8 cellular contexts compared by ENCODE assay signal in the genomic region with DNA sequence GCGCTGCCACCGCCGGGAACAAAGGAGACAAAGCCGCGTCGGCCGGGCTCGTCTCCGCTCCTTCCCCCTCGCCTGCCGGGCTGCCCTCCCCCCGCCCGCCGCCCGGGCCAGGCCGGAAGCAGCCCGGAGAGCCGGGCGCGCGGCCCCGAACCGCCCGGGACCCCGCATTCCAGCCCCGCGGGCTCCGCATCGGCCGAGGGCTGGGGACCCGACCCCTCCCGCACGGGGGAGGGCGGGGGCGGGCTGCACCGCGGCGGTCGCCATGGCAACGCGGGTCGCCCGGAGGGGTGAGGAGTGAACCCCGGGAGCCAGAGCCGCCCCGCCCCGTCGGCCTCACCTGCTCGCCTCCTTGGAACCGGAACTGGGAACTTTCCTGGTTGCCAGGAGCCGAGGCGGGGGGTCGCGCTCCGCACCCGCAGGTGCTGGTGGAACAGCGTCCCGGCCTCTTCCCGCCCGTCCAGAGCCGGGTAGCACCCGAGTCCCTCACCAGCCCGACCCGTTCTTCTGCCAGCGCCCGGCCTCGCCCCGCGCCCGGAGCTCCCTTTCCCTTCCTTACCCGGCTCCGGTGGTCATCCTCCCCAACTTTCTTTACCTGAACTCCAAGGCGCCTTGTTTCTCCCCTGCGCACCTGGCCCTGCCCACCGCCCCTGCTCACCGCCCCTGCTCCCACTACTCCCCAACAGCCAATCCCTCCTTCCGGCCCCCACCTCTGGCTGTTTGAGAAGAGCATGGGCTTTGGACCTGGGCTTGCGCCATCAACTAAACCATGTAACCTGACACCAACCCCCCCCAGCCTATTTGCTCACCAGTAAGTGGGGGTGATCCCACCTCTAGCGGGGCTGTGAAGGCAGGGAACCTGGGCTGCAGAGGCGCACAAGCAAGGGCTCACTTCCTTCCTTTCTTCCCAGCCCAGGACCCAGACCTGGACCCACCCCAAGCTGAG. TPM values are rescaled to one million over a fixed set of nuclear protein-coding genes. Genes with fewer than 3 reads are reported as not detected.
A peak's percentile ranks its signal among the peaks of the same experiment; 100 is the strongest.
DNase-seq lines count a peak whose midpoint lies in the region; ATAC-seq and TF ChIP-seq lines count a peak whose summit lies in the region.

A gene with protein sequence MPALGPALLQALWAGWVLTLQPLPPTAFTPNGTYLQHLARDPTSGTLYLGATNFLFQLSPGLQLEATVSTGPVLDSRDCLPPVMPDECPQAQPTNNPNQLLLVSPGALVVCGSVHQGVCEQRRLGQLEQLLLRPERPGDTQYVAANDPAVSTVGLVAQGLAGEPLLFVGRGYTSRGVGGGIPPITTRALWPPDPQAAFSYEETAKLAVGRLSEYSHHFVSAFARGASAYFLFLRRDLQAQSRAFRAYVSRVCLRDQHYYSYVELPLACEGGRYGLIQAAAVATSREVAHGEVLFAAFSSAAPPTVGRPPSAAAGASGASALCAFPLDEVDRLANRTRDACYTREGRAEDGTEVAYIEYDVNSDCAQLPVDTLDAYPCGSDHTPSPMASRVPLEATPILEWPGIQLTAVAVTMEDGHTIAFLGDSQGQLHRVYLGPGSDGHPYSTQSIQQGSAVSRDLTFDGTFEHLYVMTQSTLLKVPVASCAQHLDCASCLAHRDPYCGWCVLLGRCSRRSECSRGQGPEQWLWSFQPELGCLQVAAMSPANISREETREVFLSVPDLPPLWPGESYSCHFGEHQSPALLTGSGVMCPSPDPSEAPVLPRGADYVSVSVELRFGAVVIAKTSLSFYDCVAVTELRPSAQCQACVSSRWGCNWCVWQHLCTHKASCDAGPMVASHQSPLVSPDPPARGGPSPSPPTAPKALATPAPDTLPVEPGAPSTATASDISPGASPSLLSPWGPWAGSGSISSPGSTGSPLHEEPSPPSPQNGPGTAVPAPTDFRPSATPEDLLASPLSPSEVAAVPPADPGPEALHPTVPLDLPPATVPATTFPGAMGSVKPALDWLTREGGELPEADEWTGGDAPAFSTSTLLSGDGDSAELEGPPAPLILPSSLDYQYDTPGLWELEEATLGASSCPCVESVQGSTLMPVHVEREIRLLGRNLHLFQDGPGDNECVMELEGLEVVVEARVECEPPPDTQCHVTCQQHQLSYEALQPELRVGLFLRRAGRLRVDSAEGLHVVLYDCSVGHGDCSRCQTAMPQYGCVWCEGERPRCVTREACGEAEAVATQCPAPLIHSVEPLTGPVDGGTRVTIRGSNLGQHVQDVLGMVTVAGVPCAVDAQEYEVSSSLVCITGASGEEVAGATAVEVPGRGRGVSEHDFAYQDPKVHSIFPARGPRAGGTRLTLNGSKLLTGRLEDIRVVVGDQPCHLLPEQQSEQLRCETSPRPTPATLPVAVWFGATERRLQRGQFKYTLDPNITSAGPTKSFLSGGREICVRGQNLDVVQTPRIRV (N-terminal part only) (minus strand): TSS at position 671 of the 943 bp plus-strand sequence. CDS start 5,475 bp downstream, outside the sequence.

- intact Hi-C loops in adrenal gland (cut with DNase I): loop anchor here in 1 of 2 donors (5.0 to 10.0 kb wide), 2 partner anchors 157 to 235 kb away; no protein-coding TSS in a partner anchor
- intact Hi-C loops in heart left ventricle (cut with DNase I): no loop called here
- intact Hi-C loops in ovary (cut with DNase I): loop anchor here in 2 of 4 donors (5.0 to 10.0 kb wide), 3 partner anchors 155 to 235 kb away; no protein-coding TSS in a partner anchor

- DNase-seq in GM06990 (ENCODE audit: extremely low read depth, insufficient read length) (peak; percentile 67), KBM-7 (peak; percentile 82), SKM-1 (lab: John Stamatoyannopoulos, UW; ENCODE audit: unreplicated experiment) (peak; percentile 35), adrenal gland (peak; percentile 40 to 79 (median 54)), heart left ventricle (peak; percentile 41 to 73 (median 62)), ovary (peak; percentile 86 to 95 (median 87)), upper lobe of left lung (peak; percentile 93 to 95), SW 1271 (lab: John Stamatoyannopoulos, UW) (no peak)

- no peak for TF ChIP-seq CTCF in GM06990 (IDR thresholded peaks at IDR 0.05; ENCODE audit: insufficient read depth, low read length, poor library complexity, severe bottlenecking)
- peak in 1 of 6 experiments; percentile 27 for TF ChIP-seq CTCF in adrenal gland (IDR thresholded peaks at IDR 0.05)
- TF ChIP-seq CTCF in heart left ventricle (IDR thresholded peaks at IDR 0.05): no peak
- no peak for TF ChIP-seq CTCF in ovary (IDR thresholded peaks at IDR 0.05)
- TF ChIP-seq CTCF in upper lobe of left lung (IDR thresholded peaks at IDR 0.05): peak in 2 of 6 experiments; percentile 14 to 26

- H3K27me3 ChIP-seq in GM06990 (replicated peaks; ENCODE audit: control insufficient read depth, insufficient read depth, low read length) (no peaks in the 10 kb centered on the region), adrenal gland (no peaks in the 10 kb centered on the region), heart left ventricle (no peaks in the 10 kb centered on the region), ovary (no peaks in the 10 kb centered on the region), upper lobe of left lung (no peaks in the 10 kb centered on the region)

- 3 to 7% (median 5%) methylated on average over 19 to 80 of the region's 80 CpGs for WGBS in adrenal gland, 4 donors
- WGBS in heart left ventricle, 4 donors: 2 to 6% (median 3%) methylated on average over 51 to 80 of the region's 80 CpGs
- 0 to 2% (median 1%) methylated on average over 37 to 80 of the region's 80 CpGs for WGBS in ovary, 3 donors
- WGBS in upper lobe of left lung, 2 donors: 3 to 9% methylated on average over 19 to 27 of the region's 80 CpGs

- ATAC-seq in heart left ventricle: peak in 2 of 4 donors; percentile 22 to 47
- ATAC-seq in upper lobe of left lung (ENCODE audit: low FRiP score in 2 of 2): peak; percentile 69 to 71

- peaks cover 13% of the 10 kb centered on the region for H3K36me3 ChIP-seq in GM06990 (ENCODE audit: control insufficient read depth, insufficient read depth, low read length)
- peaks cover 0 to 20% of the 10 kb centered on the region in 2 donors for H3K36me3 ChIP-seq in adrenal gland (replicated peaks in 1 of 2)
- peaks cover 0 to 25% (median 16%) of the 10 kb centered on the region in 9 donors for H3K36me3 ChIP-seq in heart left ventricle
- H3K36me3 ChIP-seq in ovary: no peaks in the 10 kb centered on the region
- peaks cover 0 to 21% (median 11%) of the 10 kb centered on the region in 4 donors for H3K36me3 ChIP-seq in upper lobe of left lung

- H3K4me1 ChIP-seq in adrenal gland (replicated peaks in 1 of 2) (peaks cover 7 to 19% of the 10 kb centered on the region in 2 donors), heart left ventricle (peaks cover 4 to 62% (median 42%) of the 10 kb centered on the region in 12 donors), ovary (ENCODE audit: insufficient read depth) (peaks cover 51% of the 10 kb centered on the region), upper lobe of left lung (peaks cover 29 to 66% (median 48%) of the 10 kb centered on the region in 4 donors)

- peak within 1 kb of the TSS; percentile 60 for H3K4me3 ChIP-seq in GM06990 (replicated peaks; ENCODE audit: low read depth, low read length)
- H3K4me3 ChIP-seq in adrenal gland: peak within 1 kb of the TSS; percentile 28 to 93 (median 62)
- peak within 1 kb of the TSS; percentile 62 to 87 (median 80) for H3K4me3 ChIP-seq in heart left ventricle
- H3K4me3 ChIP-seq in ovary: peak within 1 kb of the TSS; percentile 74
- H3K4me3 ChIP-seq in upper lobe of left lung: peak within 1 kb of the TSS; percentile 77 to 93 (median 86)

- H3K27ac ChIP-seq in adrenal gland (peak within 1 kb of the TSS in 4 of 5 donors; percentile 53 to 79 (median 66)), heart left ventricle (peak within 1 kb of the TSS; percentile 51 to 94 (median 89)), ovary (peak within 1 kb of the TSS; percentile 93 to 96), upper lobe of left lung (peak within 1 kb of the TSS; percentile 91 to 95 (median 92))

- TF ChIP-seq EP300 in ovary (IDR thresholded peaks at IDR 0.05): no peak
- TF ChIP-seq EP300 in upper lobe of left lung (IDR thresholded peaks at IDR 0.05): no peak

- H3K9me3 ChIP-seq in adrenal gland (replicated peaks in 1 of 3) (no peaks in the 10 kb centered on the region), heart left ventricle (no peaks in the 10 kb centered on the region), ovary (no peaks in the 10 kb centered on the region), upper lobe of left lung (no peaks in the 10 kb centered on the region)

- no peak for TF ChIP-seq POLR2A in adrenal gland (IDR thresholded peaks at IDR 0.05)
- no peak for TF ChIP-seq POLR2A in heart left ventricle (IDR thresholded peaks at IDR 0.05)
- peak; percentile 43 for TF ChIP-seq POLR2A in ovary (IDR thresholded peaks at IDR 0.05)
- peak in 3 of 4 donors; percentile 9 to 54 (median 38) for TF ChIP-seq POLR2A in upper lobe of left lung (IDR thresholded peaks at IDR 0.05)

- in situ Hi-C loops in KBM-7 (cut with MboI; ENCODE audit: low pct_unique_long_range_greater_than_20kb, low sequenced_read_pairs): loop anchor here (10.0 kb wide), 1 partner anchor 155 kb away; no protein-coding TSS in a partner anchor

RNA-seq across cellular contexts. Expression of the gene that starts here (rescaled TPM):
- total RNA-seq in adrenal gland (10 to 100 TPM in 6 of 8 donors, 1 to 10 TPM in 2; 5.9 to 23.5 (median 13.7) TPM), heart left ventricle (10 to 100 TPM; 28.0 to 71.8 (median 46.4) TPM), ovary (100 to 1,000 TPM in 2 of 7 donors, 10 to 100 TPM in 5; 70.8 to 166 (median 83.7) TPM), upper lobe of left lung (100 to 1,000 TPM in 4 of 6 donors, 10 to 100 TPM in 2; 91.2 to 588 (median 123) TPM)
- polyA plus RNA-seq in adrenal gland (100 to 1,000 TPM in 1 of 3 donors, 10 to 100 TPM in 1, 1 to 10 TPM in 1; 6.1 to 115 (median 45.6) TPM), heart left ventricle (10 to 100 TPM; 31.8 to 64.6 TPM), ovary (10 to 100 TPM; 11.2 to 90.2 TPM)

Comparison
In these comparisons a context has a peak if more than half of its experiments do, and no peak if none do; other contexts are left out.
1. DNase-seq: peak in GM06990 (single experiment), KBM-7 (single experiment), SKM-1 (single experiment), adrenal gland (7 of 7), heart left ventricle (5 of 5), ovary (5 of 5) and upper lobe of left lung (2 of 2); none in SW 1271 (0 of 2).
2. POLR2A ChIP-seq: peak in ovary (single experiment) and upper lobe of left lung (3 of 4); none in adrenal gland (0 of 2) and heart left ventricle (0 of 2).
3. Peak in every context shown above with its lines, with median percentiles within 50 percentile points of each other: H3K4me3 ChIP-seq and H3K27ac ChIP-seq.